29 cellular contexts compared by ENCODE assay signal in genomic region chr2:50374117-50374516, GRCh38.
"Had no signal": no experiment of that assay in that cellular context is flagged by ENCODE, and none has a peak within 500 bp of the region (broad histone marks: within the 10 kb centered on the region; RNA-seq: fewer than 3 reads in every experiment).

No MANE protein-coding gene starts in this region.

- FAIRE-seq: urothelium cell line had no signal

- H3K27me3 ChIP-seq: stomach, suprapubic skin, testis, thyroid gland, tibial artery, tibial nerve, transverse colon, upper lobe of left lung, upper lobe of right lung, uterus, vagina had no signal

- H3K27ac ChIP-seq: stomach, suprapubic skin, testis, thoracic aorta, thyroid gland, tibial artery, tibial nerve, transverse colon, upper lobe of left lung, upper lobe of right lung, uterus, vagina had no signal

- DNase-seq: stimulated activated CD4-positive, alpha-beta T cell treated with anti-CD3 and anti-CD28 coated beads, Interleukin-2, amount 100 ng/mL, for 48 hours; stimulated activated CD4-positive, alpha-beta T cell treated with anti-CD3 and anti-CD28 coated beads, Interleukin-4, amount 100 ng/mL, for 1 hour; stimulated activated CD4-positive, alpha-beta T cell treated with anti-CD3 and anti-CD28 coated beads, Interleukin-4, amount 100 ng/mL, for 24 hours; stimulated activated CD4-positive, alpha-beta T cell treated with anti-CD3 and anti-CD28 coated beads, Interleukin-4, amount 100 ng/mL, for 4 hours; stimulated activated CD8-positive, alpha-beta memory T cell treated with anti-CD3 and anti-CD28 coated beads, Interleukin-4, amount 100 ng/mL, for 48 hours; stimulated activated naive B cell treated with anti-CD40 and anti-IgM and Interleukin-4, amounts not matched to agents 10 μg/mL and 1 μg/mL and 100 μg/mL, for 72 hours; stimulated activated naive CD4-positive, alpha-beta T cell; stimulated activated naive CD4-positive, alpha-beta T cell treated with Interleukin-2 at 50 U/mL for 16 hours; stimulated activated naive CD8-positive, alpha-beta T cell treated with anti-CD3 and anti-CD28 coated beads, Interleukin-15, amount 100 ng/mL, for 72 hours; stimulated activated naive CD8-positive, alpha-beta T cell treated with anti-CD3 and anti-CD28 coated beads, Interleukin-15, Interleukin-2, amounts not matched to agents 100 U/mL and 50 U/mL, for 24 hours; stomach; substantia nigra; testis; thyroid gland; tibial artery; transverse colon; trophoblast cell; upper lobe of left lung; upper lobe of right lung; uterus had no signal

- ATAC-seq: stimulated activated effector memory CD8-positive, alpha-beta T cell treated with anti-CD3 and anti-CD28 coated beads, Interleukin-12 subunit alpha, Interleukin-12 subunit beta, amount 100 ng/mL, for 72 hours; stimulated activated memory B cell treated with anti-CD40 and anti-IgM and Interleukin-4, amounts not matched to agents 10 μg/mL and 1 μg/mL and 100 μg/mL, for 72 hours; stimulated activated naive B cell treated with anti-CD40 and anti-IgM and Interleukin-4, amounts not matched to agents 10 μg/mL and 1 μg/mL and 100 μg/mL, for 72 hours; stimulated activated naive CD8-positive, alpha-beta T cell treated with anti-CD3 and anti-CD28 coated beads, Interleukin-15, amount 100 ng/mL, for 72 hours; stimulated activated naive CD8-positive, alpha-beta T cell treated with anti-CD3 and anti-CD28 coated beads, Interleukin-15, Interleukin-2, amounts not matched to agents 100 U/mL and 50 U/mL, for 24 hours; upper lobe of right lung had no signal

- H3K36me3 Mint-ChIP-seq: stimulated activated effector memory CD8-positive, alpha-beta T cell treated with anti-CD3 and anti-CD28 coated beads, Interleukin-12 subunit alpha, Interleukin-12 subunit beta, amount 100 ng/mL, for 72 hours; stimulated activated memory B cell treated with anti-CD40 and anti-IgM and Interleukin-4, amounts not matched to agents 10 μg/mL and 1 μg/mL and 100 μg/mL, for 72 hours; stimulated activated naive B cell treated with anti-CD40 and anti-IgM and Interleukin-4, amounts not matched to agents 10 μg/mL and 1 μg/mL and 100 μg/mL, for 72 hours; type B pancreatic cell had no signal

- H3K27ac Mint-ChIP-seq: stimulated activated effector memory CD8-positive, alpha-beta T cell treated with anti-CD3 and anti-CD28 coated beads, Interleukin-12 subunit alpha, Interleukin-12 subunit beta, amount 100 ng/mL, for 72 hours; stimulated activated memory B cell treated with anti-CD40 and anti-IgM and Interleukin-4, amounts not matched to agents 10 μg/mL and 1 μg/mL and 100 μg/mL, for 72 hours; stimulated activated naive B cell treated with anti-CD40 and anti-IgM and Interleukin-4, amounts not matched to agents 10 μg/mL and 1 μg/mL and 100 μg/mL, for 72 hours; stimulated activated naive CD8-positive, alpha-beta T cell treated with anti-CD3 and anti-CD28 coated beads, Interleukin-15, amount 100 ng/mL, for 72 hours; stimulated activated naive CD8-positive, alpha-beta T cell treated with anti-CD3 and anti-CD28 coated beads, Interleukin-15, Interleukin-2, amounts not matched to agents 100 ng/mL and 50 ng/mL, for 24 hours; type B pancreatic cell had no signal

- H3K4me3 Mint-ChIP-seq: stimulated activated effector memory CD8-positive, alpha-beta T cell treated with anti-CD3 and anti-CD28 coated beads, Interleukin-12 subunit alpha, Interleukin-12 subunit beta, amount 100 ng/mL, for 72 hours; stimulated activated memory B cell treated with anti-CD40 and anti-IgM and Interleukin-4, amounts not matched to agents 10 μg/mL and 1 μg/mL and 100 μg/mL, for 72 hours; stimulated activated naive B cell treated with anti-CD40 and anti-IgM and Interleukin-4, amounts not matched to agents 10 μg/mL and 1 μg/mL and 100 μg/mL, for 72 hours; stimulated activated naive CD8-positive, alpha-beta T cell treated with anti-CD3 and anti-CD28 coated beads, Interleukin-15, amount 100 ng/mL, for 72 hours; stimulated activated naive CD8-positive, alpha-beta T cell treated with anti-CD3 and anti-CD28 coated beads, Interleukin-15, Interleukin-2, amounts not matched to agents 100 ng/mL and 50 ng/mL, for 24 hours; type B pancreatic cell had no signal

- H3K36me3 ChIP-seq: stomach, suprapubic skin, thoracic aorta, thyroid gland, tibial artery, tibial nerve, transverse colon, upper lobe of left lung, upper lobe of right lung, uterus, vagina had no signal

- H3K4me1 Mint-ChIP-seq: stimulated activated effector memory CD8-positive, alpha-beta T cell treated with anti-CD3 and anti-CD28 coated beads, Interleukin-12 subunit alpha, Interleukin-12 subunit beta, amount 100 ng/mL, for 72 hours; stimulated activated memory B cell treated with anti-CD40 and anti-IgM and Interleukin-4, amounts not matched to agents 10 μg/mL and 1 μg/mL and 100 μg/mL, for 72 hours; stimulated activated naive B cell treated with anti-CD40 and anti-IgM and Interleukin-4, amounts not matched to agents 10 μg/mL and 1 μg/mL and 100 μg/mL, for 72 hours; stimulated activated naive CD8-positive, alpha-beta T cell treated with anti-CD3 and anti-CD28 coated beads, Interleukin-15, amount 100 ng/mL, for 72 hours had no signal

- H3K4me3 ChIP-seq: stomach, suprapubic skin, testis, thoracic aorta, thyroid gland, tibial artery, tibial nerve, transverse colon, upper lobe of left lung, upper lobe of right lung, uterus, vagina had no signal

- H3K4me1 ChIP-seq: stomach, suprapubic skin, testis, thyroid gland, tibial artery, tibial nerve, transverse colon, upper lobe of left lung, upper lobe of right lung, uterus, vagina had no signal

- H3K9me3 Mint-ChIP-seq: type B pancreatic cell had no signal

- H3K27me3 Mint-ChIP-seq: stimulated activated memory B cell treated with anti-CD40 and anti-IgM and Interleukin-4, amounts not matched to agents 10 μg/mL and 1 μg/mL and 100 μg/mL, for 72 hours; stimulated activated naive B cell treated with anti-CD40 and anti-IgM and Interleukin-4, amounts not matched to agents 10 μg/mL and 1 μg/mL and 100 μg/mL, for 72 hours; stimulated activated naive CD8-positive, alpha-beta T cell treated with anti-CD3 and anti-CD28 coated beads, Interleukin-15, amount 100 ng/mL, for 72 hours; stimulated activated naive CD8-positive, alpha-beta T cell treated with anti-CD3 and anti-CD28 coated beads, Interleukin-15, Interleukin-2, amounts not matched to agents 100 ng/mL and 50 ng/mL, for 24 hours; type B pancreatic cell had no signal

- H3K9me3 ChIP-seq: stomach, suprapubic skin, testis, thoracic aorta, thyroid gland, tibial artery, tibial nerve, transverse colon, upper lobe of left lung, upper lobe of right lung, uterus, vagina had no signal
